ENCODE assay signal across 14 cellular contexts in genomic region chr2:231278868-231279267, GRCh38.
DNase-seq lines count a peak whose midpoint lies in the region; ATAC-seq and TF ChIP-seq lines count a peak whose summit lies in the region.
"Had no signal": no experiment of that assay in that cellular context is flagged by ENCODE, and none has a peak within 500 bp of the region (broad histone marks: within the 10 kb centered on the region; RNA-seq: fewer than 3 reads in every experiment).

No MANE protein-coding gene starts in this region.

- H3K4me1 ChIP-seq in CD8-positive, alpha-beta T cell (ENCODE audit: insufficient read depth, low read length) = no peaks in the 10 kb centered on the region
- H3K4me1 ChIP-seq: Caco-2 had no signal

- no peaks in the 10 kb centered on the region for H3K4me1 Mint-ChIP-seq in endothelial cell (ENCODE audit: unreplicated experiment)
- H3K4me1 Mint-ChIP-seq in CD8-positive, alpha-beta T cell (ENCODE audit: low read depth) = no peaks in the 10 kb centered on the region
- H3K4me1 Mint-ChIP-seq: CD8-positive, alpha-beta memory T cell had no signal

- no peaks in the 10 kb centered on the region for H3K36me3 ChIP-seq in CD8-positive, alpha-beta T cell (ENCODE audit: insufficient read depth, low read length)

- no peaks in the 10 kb centered on the region for H3K9me3 ChIP-seq in CD8-positive, alpha-beta T cell (ENCODE audit: low read length)
- H3K9me3 ChIP-seq: Caco-2 had no signal

- DNase-seq in NCI-H2171 treated with DMSO at 0.1 percent for 48 hours (lab: John Stamatoyannopoulos, UW) (peak; percentile 14), NCI-H2171 (lab: John Stamatoyannopoulos, UW) (no peak), DMS79 (lab: John Stamatoyannopoulos, UW) (peak; percentile 57), endothelial cell (ENCODE audit: low spot score) (no peak), substantia nigra (lab: John Stamatoyannopoulos, UW) (no peak), NCI-H345 treated with DMSO at 0.1 percent for 48 hours (lab: John Stamatoyannopoulos, UW; ENCODE audit: unreplicated experiment) (no peak)
- no peak for DNase-seq in CD8-positive, alpha-beta T cell
- DNase-seq: Caco-2; CD8-positive, alpha-beta memory T cell; HCEC 1CT; HFFc6 had no signal

- H3K4me3 ChIP-seq in CD8-positive, alpha-beta T cell (ENCODE audit: low read depth, low read length) = no peak overlapping the region

- no peaks in the 10 kb centered on the region for H3K9me3 Mint-ChIP-seq in endothelial cell (ENCODE audit: unreplicated experiment)
- H3K9me3 Mint-ChIP-seq in CD8-positive, alpha-beta T cell = no peaks in the 10 kb centered on the region
- H3K9me3 Mint-ChIP-seq: CD8-positive, alpha-beta memory T cell; HFFc6 had no signal

- H3K27me3 ChIP-seq in CD8-positive, alpha-beta T cell (ENCODE audit: insufficient read depth, low read length) = no peaks in the 10 kb centered on the region

- ATAC-seq in CD8-positive, alpha-beta T cell = no peak

- H3K4me3 Mint-ChIP-seq in endothelial cell (ENCODE audit: unreplicated experiment) = peak overlapping the region; percentile 7
- no peak overlapping the region for H3K4me3 Mint-ChIP-seq in CD8-positive, alpha-beta T cell
- H3K4me3 Mint-ChIP-seq: B cell; CD14-positive monocyte; CD8-positive, alpha-beta memory T cell; HFFc6; IgD-negative memory B cell had no signal

- intact Hi-C loops in CD8-positive, alpha-beta T cell (cut with DNase I, micrococcal nuclease) = no loop called here

- no peak overlapping the region for H3K27ac Mint-ChIP-seq in endothelial cell (ENCODE audit: unreplicated experiment)
- H3K27ac Mint-ChIP-seq in CD8-positive, alpha-beta T cell = no peak overlapping the region
- H3K27ac Mint-ChIP-seq: B cell; CD8-positive, alpha-beta memory T cell; HFFc6; IgD-negative memory B cell had no signal

- CTCF ChIA-PET in CD8-positive, alpha-beta T cell (lab: Charles Lee) = interaction anchor here (1.6 kb wide), 1 partner anchor 65 kb away, joined by 3 read pairs; no protein-coding TSS in a partner anchor

- H3K27ac ChIP-seq in substantia nigra (ENCODE audit: low read depth, low read length, poor library complexity, severe bottlenecking) = no peak overlapping the region
- H3K27ac ChIP-seq in CD8-positive, alpha-beta T cell (ENCODE audit: low read depth, low read length) = no peak overlapping the region

- POLR2A ChIA-PET in CD8-positive, alpha-beta T cell (lab: Charles Lee) = interaction anchor here (0.6 kb wide), 2 partner anchors 268 to 1136 kb away, joined by 3 to 5 read pairs; no protein-coding TSS in a partner anchor

- TF ChIP-seq CTCF in endothelial cell (IDR thresholded peaks at IDR 0.05; ENCODE audit: unreplicated experiment) = no peak
- no peak for TF ChIP-seq CTCF in CD8-positive, alpha-beta T cell (IDR thresholded peaks at IDR 0.05)

- H3K27me3 Mint-ChIP-seq in endothelial cell (ENCODE audit: unreplicated experiment) = no peaks in the 10 kb centered on the region
- H3K27me3 Mint-ChIP-seq in CD8-positive, alpha-beta T cell (ENCODE audit: low read depth) = no peaks in the 10 kb centered on the region
- H3K27me3 Mint-ChIP-seq: IgD-negative memory B cell had no signal

- peaks cover 32% of the 10 kb centered on the region for H3K36me3 Mint-ChIP-seq in endothelial cell (ENCODE audit: low read depth, unreplicated experiment)
- H3K36me3 Mint-ChIP-seq in CD8-positive, alpha-beta T cell = peaks cover 6% of the 10 kb centered on the region
- H3K36me3 Mint-ChIP-seq: CD14-positive monocyte had no signal

Comparison
In these comparisons a context has a peak if more than half of its experiments do, and no peak if none do; other contexts are left out.
1. DNase-seq: peak in NCI-H2171 treated with DMSO at 0.1 percent for 48 hours (single experiment) and DMS79 (single experiment); none in NCI-H2171 (single experiment), endothelial cell (single experiment), substantia nigra (0 of 49), CD8-positive, alpha-beta T cell (0 of 7) and NCI-H345 treated with DMSO at 0.1 percent for 48 hours (single experiment).